Comparison of ENCODE assay signal across 21 cellular contexts in the genomic region with DNA sequence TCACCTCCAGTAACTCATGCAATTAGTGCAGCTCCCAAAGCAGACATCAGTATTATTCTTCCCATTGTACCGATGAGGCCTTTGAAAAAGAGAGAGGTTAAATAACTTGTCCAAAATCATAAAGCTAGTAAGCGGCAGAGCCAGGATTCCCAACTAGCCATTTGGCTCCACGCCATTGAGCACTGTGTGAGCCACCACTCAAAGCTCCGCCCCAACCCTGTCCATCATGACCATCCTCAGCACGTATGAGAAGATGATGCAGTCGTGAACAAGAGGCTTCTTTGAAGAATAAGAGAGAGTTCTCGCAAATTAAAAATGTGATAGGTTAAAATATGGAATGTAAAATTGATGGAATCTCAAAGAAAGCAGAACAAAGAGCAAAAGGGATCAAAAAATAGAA.
"Had no signal": no experiment of that assay in that cellular context is flagged by ENCODE, and none has a peak within 500 bp of the region (broad histone marks: within the 10 kb centered on the region; RNA-seq: fewer than 3 reads in every experiment).

No MANE protein-coding gene starts in this region.

- H3K9me3 ChIP-seq: ascending aorta, left lung, testis, upper lobe of left lung had no signal

- H3K4me1 ChIP-seq: ascending aorta, testis had no signal

- H3K9me3 Mint-ChIP-seq: activated CD4-positive, alpha-beta memory T cell treated with anti-CD3 and anti-CD28 coated beads, Interleukin-2, amount 10 ng/mL, durations not matched to agents 7 days and 5 days; activated CD4-positive, alpha-beta T cell treated with anti-CD3 and anti-CD28 coated beads, Interleukin-2, amount 10 ng/mL, durations not matched to agents 24 days and 14 days; activated naive CD4-positive, alpha-beta T cell treated with anti-CD3 and anti-CD28 coated beads, Interleukin-2, amount 50 U/mL, for 72 hours; immature natural killer cell; stimulated activated naive CD8-positive, alpha-beta T cell treated with anti-CD3 and anti-CD28 coated beads, Interleukin-15, Interleukin-2, amounts not matched to agents 100 ng/mL and 50 ng/mL, for 24 hours had no signal

- H3K4me3 Mint-ChIP-seq: activated CD4-positive, alpha-beta memory T cell treated with anti-CD3 and anti-CD28 coated beads, Interleukin-2, amount 10 ng/mL, durations not matched to agents 7 days and 5 days; activated CD4-positive, alpha-beta T cell treated with anti-CD3 and anti-CD28 coated beads, Interleukin-2, amount 10 ng/mL, durations not matched to agents 24 days and 14 days; endodermal cell; immature natural killer cell; neural crest cell; stimulated activated naive CD8-positive, alpha-beta T cell treated with anti-CD3 and anti-CD28 coated beads, Interleukin-15, Interleukin-2, amounts not matched to agents 100 ng/mL and 50 ng/mL, for 24 hours had no signal

- DNase-seq: activated CD4-positive, alpha-beta memory T cell treated with anti-CD3 and anti-CD28 coated beads, Interleukin-2, amount 10 ng/mL, durations not matched to agents 7 days and 5 days; activated CD4-positive, alpha-beta T cell treated with anti-CD3 and anti-CD28 coated beads, Interleukin-2, amount 10 ng/mL, durations not matched to agents 24 days and 14 days; activated gamma-delta T cell; brain microvascular endothelial cell; central memory CD4-positive, alpha-beta T cell; endodermal cell; immature natural killer cell; left lung; occipital lobe; stimulated activated CD4-positive, alpha-beta T cell treated with anti-CD3 and anti-CD28 coated beads, Interleukin-12 subunit alpha, Interleukin-12 subunit beta, amount 100 ng/mL, for 4 hours; stimulated activated CD4-positive, alpha-beta T cell treated with anti-CD3 and anti-CD28 coated beads, Interleukin-1b, Interleukin-23, amount 100 ng/mL, for 48 hours; testis; upper lobe of left lung had no signal

- H3K27ac ChIP-seq: ascending aorta, brain microvascular endothelial cell, coronary artery, epithelial cell of prostate, left lung, testis, upper lobe of left lung had no signal

- H3K27ac Mint-ChIP-seq: activated CD4-positive, alpha-beta memory T cell treated with anti-CD3 and anti-CD28 coated beads, Interleukin-2, amount 10 ng/mL, durations not matched to agents 7 days and 5 days; activated CD4-positive, alpha-beta T cell treated with anti-CD3 and anti-CD28 coated beads, Interleukin-2, amount 10 ng/mL, durations not matched to agents 24 days and 14 days; activated naive CD4-positive, alpha-beta T cell treated with anti-CD3 and anti-CD28 coated beads, Interleukin-2, amount 50 U/mL, for 72 hours; endodermal cell; immature natural killer cell; progenitor cell of endocrine pancreas; stimulated activated naive CD8-positive, alpha-beta T cell treated with anti-CD3 and anti-CD28 coated beads, Interleukin-15, Interleukin-2, amounts not matched to agents 100 ng/mL and 50 ng/mL, for 24 hours had no signal

- H3K36me3 ChIP-seq: ascending aorta, brain microvascular endothelial cell, left lung, upper lobe of left lung had no signal

- H3K4me3 ChIP-seq: ascending aorta, coronary artery, left lung, lung, testis, upper lobe of left lung had no signal

- H3K27me3 ChIP-seq: ascending aorta, brain microvascular endothelial cell, testis, upper lobe of left lung had no signal

- H3K27me3 Mint-ChIP-seq: stimulated activated naive CD8-positive, alpha-beta T cell treated with anti-CD3 and anti-CD28 coated beads, Interleukin-15, Interleukin-2, amounts not matched to agents 100 ng/mL and 50 ng/mL, for 24 hours had no signal

- H3K4me1 Mint-ChIP-seq: activated CD4-positive, alpha-beta memory T cell treated with anti-CD3 and anti-CD28 coated beads, Interleukin-2, amount 10 ng/mL, durations not matched to agents 7 days and 5 days; activated CD4-positive, alpha-beta T cell treated with anti-CD3 and anti-CD28 coated beads, Interleukin-2, amount 10 ng/mL, durations not matched to agents 24 days and 14 days had no signal

- H3K36me3 Mint-ChIP-seq: activated naive CD4-positive, alpha-beta T cell treated with anti-CD3 and anti-CD28 coated beads, Interleukin-2, amount 50 U/mL, for 72 hours; immature natural killer cell had no signal
